Comparison of ENCODE assay signal across 9 cellular contexts in genomic region chr16:24689128-24689527, GRCh38. TPM values are rescaled to one million over a fixed set of nuclear protein-coding genes. Genes with fewer than 3 reads are reported as not detected.
DNase-seq lines count a peak whose midpoint lies in the region; ATAC-seq and TF ChIP-seq lines count a peak whose summit lies in the region.
"Had no signal": no experiment of that assay in that cellular context is flagged by ENCODE, and none has a peak within 500 bp of the region (broad histone marks: within the 10 kb centered on the region; RNA-seq: fewer than 3 reads in every experiment).

No MANE protein-coding gene starts in this region.

- no peak overlapping the region for H3K4me3 ChIP-seq in liver (ENCODE audit: low read depth in 1 of 3, low read length in 3 of 3)
- H3K4me3 ChIP-seq: lung had no signal

- peak overlapping the region in 4 of 5 experiments; percentile 2 to 9 (median 6) for H3K27ac Mint-ChIP-seq in brain
- no peak overlapping the region for H3K27ac Mint-ChIP-seq in CD4-positive, alpha-beta T cell

- TF ChIP-seq RAD21 in liver (IDR thresholded peaks at IDR 0.05): peak; percentile 74 to 88

- intact Hi-C loops in CD4-positive, alpha-beta T cell (cut with DNase I, micrococcal nuclease): no loop called here

- no peak overlapping the region for H3K9ac ChIP-seq in liver (ENCODE audit: low read depth in 1 of 2, low read length in 2 of 2)

- peaks cover 0 to 7% (median 0%) of the 10 kb centered on the region in 5 experiments for H3K9me3 Mint-ChIP-seq in brain
- H3K9me3 Mint-ChIP-seq in CD4-positive, alpha-beta T cell: no peaks in the 10 kb centered on the region

- POLR2A ChIA-PET in CD4-positive, alpha-beta T cell (lab: Charles Lee): interaction anchor here (1.3 kb wide), 1 partner anchor 39 kb away, joined by 3 read pairs; no protein-coding TSS in a partner anchor

- CTCF ChIA-PET in CD4-positive, alpha-beta T cell (lab: Charles Lee): interaction anchor here (0.5 kb wide), 1 partner anchor 167 kb away, joined by 3 read pairs; no protein-coding TSS in a partner anchor

- no peak overlapping the region for H3K4me3 Mint-ChIP-seq in brain
- no peak overlapping the region for H3K4me3 Mint-ChIP-seq in CD4-positive, alpha-beta T cell

- 47% methylated on average over 7 of the region's 7 CpGs for WGBS in liver

- H3K27me3 Mint-ChIP-seq in brain: no peaks in the 10 kb centered on the region
- peaks cover 8% of the 10 kb centered on the region for H3K27me3 Mint-ChIP-seq in CD4-positive, alpha-beta T cell

- H3K9me3 ChIP-seq in liver (ENCODE audit: control insufficient read depth in 4 of 4, low read length in 3 of 4): no peaks in the 10 kb centered on the region
- H3K9me3 ChIP-seq in CD4-positive, alpha-beta T cell (ENCODE audit: control insufficient read depth, low read length): no peaks in the 10 kb centered on the region

- H3K36me3 Mint-ChIP-seq in brain: peaks cover 12% of the 10 kb centered on the region
- no peaks in the 10 kb centered on the region for H3K36me3 Mint-ChIP-seq in CD4-positive, alpha-beta T cell (ENCODE audit: low read depth)

- H3K27ac ChIP-seq in liver (ENCODE audit: low read depth in 1 of 2, low read length in 2 of 2): no peak overlapping the region
- H3K27ac ChIP-seq in CD4-positive, alpha-beta T cell (ENCODE audit: low read depth, low read length): no peak overlapping the region

- H3K36me3 ChIP-seq in liver (ENCODE audit: control insufficient read depth in 4 of 4, insufficient read depth in 3 of 4, low read depth in 1 of 4, low read length in 3 of 4): no peaks in the 10 kb centered on the region

- peak; percentile 58 to 66 for TF ChIP-seq CTCF in brain (conservative IDR thresholded peaks at IDR 0.05)
- TF ChIP-seq CTCF in liver (IDR thresholded peaks at IDR 0.05; ENCODE audit: low read depth, low read length, missing input control): peak; percentile 60
- no peak for TF ChIP-seq CTCF in CD4-positive, alpha-beta T cell (IDR thresholded peaks at IDR 0.05)

- peak; percentile 90 for DNase-seq in G401 (ENCODE audit: low spot score)
- peak; percentile 38 for DNase-seq in M059J (ENCODE audit: low read depth)
- no peak for DNase-seq in NOMO-1 treated with dmso at 0.1 percent for 144 hours (lab: John Stamatoyannopoulos, UW; ENCODE audit: unreplicated experiment)
- no peak for DNase-seq in CD4-positive, alpha-beta T cell

- ATAC-seq in HG03139 (IDR thresholded peaks at IDR 0.05; ENCODE audit: unreplicated experiment) (no peak), GM21526 (IDR thresholded peaks at IDR 0.05; ENCODE audit: low FRiP score, unreplicated experiment) (no peak)
- ATAC-seq in CD4-positive, alpha-beta T cell (ENCODE audit: poor library complexity): no peak

- peaks cover 39% of the 10 kb centered on the region for H3K4me1 Mint-ChIP-seq in brain
- H3K4me1 Mint-ChIP-seq in CD4-positive, alpha-beta T cell (ENCODE audit: low read depth): no peaks in the 10 kb centered on the region

- in situ Hi-C loops in G401 (cut with HindIII; ENCODE audit: low sequenced_read_pairs): no loop called here

- peaks cover 0 to 1% (median 0%) of the 10 kb centered on the region in 4 donors for H3K4me1 ChIP-seq in liver (ENCODE audit: control insufficient read depth in 4 of 4, insufficient read depth in 4 of 4, low read length in 3 of 4)

- no peaks in the 10 kb centered on the region for H3K27me3 ChIP-seq in liver (ENCODE audit: control insufficient read depth in 4 of 4, insufficient read depth in 4 of 4, low read length in 3 of 4)
- H3K27me3 ChIP-seq in CD4-positive, alpha-beta T cell (ENCODE audit: control insufficient read depth, insufficient read depth, low read length): no peaks in the 10 kb centered on the region

TF ChIP-seq in liver, 16 proteins besides CTCF, POLR2A, EP300 and RAD21:
- TF ChIP-seq JUND (IDR thresholded peaks at IDR 0.05) (no peak), NR2F2 (IDR thresholded peaks at IDR 0.05) (no peak), YY1 (IDR thresholded peaks at IDR 0.05) (no peak), SP1 (IDR thresholded peaks at IDR 0.05) (no peak), FOXA2 (IDR thresholded peaks at IDR 0.05) (no peak), FOXA1 (IDR thresholded peaks at IDR 0.05) (no peak), HNF4G (IDR thresholded peaks at IDR 0.05) (no peak), ATF3 (IDR thresholded peaks at IDR 0.05) (no peak), EGR1 (IDR thresholded peaks at IDR 0.05; ENCODE audit: low read depth in 2 of 2) (no peak), MAX (IDR thresholded peaks at IDR 0.05) (no peak)

RNA-seq across cellular contexts. Expression of gene TNRC6A, which starts 40.3 kb away (rescaled TPM):
- 11.4 and 14.4 TPM in 2 replicates for total RNA-seq in G401 (2014; rRNA removed; shearing (Covaris generic))
- total RNA-seq in M059J (2014; rRNA removed; shearing (Covaris generic)): 13.4 and 21.5 TPM in 2 replicates
- 10.1 TPM for polyA plus RNA-seq in brain (ENCODE audit: insufficient read depth, low read depth, low replicate concordance)
- total RNA-seq in liver: 10 to 100 TPM; 21.7 to 42.3 TPM
- polyA plus RNA-seq in liver: 10 to 100 TPM in 1 of 2 donors, 1 to 10 TPM in 1; 9.3 to 24.0 TPM
- 10 to 100 TPM; 70.4 to 74.6 TPM for total RNA-seq in CD4-positive, alpha-beta T cell

Comparison
In these comparisons a context has a peak if more than half of its experiments do, and no peak if none do; other contexts are left out.
1. DNase-seq: peak in G401 (single experiment) and M059J (single experiment); none in NOMO-1 treated with dmso at 0.1 percent for 144 hours (single experiment) and CD4-positive, alpha-beta T cell (0 of 10).